In the genomic region with DNA sequence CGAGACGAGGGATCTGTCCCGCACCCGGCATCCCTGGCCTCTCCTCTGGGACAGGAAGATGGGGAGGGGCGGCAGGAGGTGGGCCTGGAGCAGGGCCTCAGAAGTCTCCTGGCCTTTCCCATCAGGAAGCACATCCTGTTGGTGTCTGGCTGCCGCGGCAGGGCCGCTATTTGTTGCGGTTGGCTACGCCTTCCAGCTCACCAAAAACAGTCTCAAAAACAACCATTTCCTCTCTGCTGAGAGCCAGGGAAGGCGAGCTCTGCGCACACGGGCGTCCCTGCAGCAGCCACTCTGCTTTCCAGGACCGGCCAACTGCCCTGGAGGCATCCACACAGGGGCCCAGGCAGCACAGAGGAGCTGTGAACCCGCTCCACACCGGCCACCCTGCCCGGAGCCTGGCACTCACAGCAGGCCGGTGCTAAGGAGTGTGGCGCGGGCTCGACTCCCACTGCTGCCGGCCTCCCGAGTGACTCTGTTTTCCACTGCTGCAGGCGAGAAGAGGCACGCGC, we compare ENCODE assay signal across 10 cellular contexts. TPM values are rescaled to one million over a fixed set of nuclear protein-coding genes. Genes with fewer than 3 reads are reported as not detected.
DNase-seq lines count a peak whose midpoint lies in the region; ATAC-seq, FAIRE-seq and TF ChIP-seq lines count a peak whose summit lies in the region.
"Had no signal": no experiment of that assay in that cellular context is flagged by ENCODE, and none has a peak within 500 bp of the region (broad histone marks: within the 10 kb centered on the region; RNA-seq: fewer than 3 reads in every experiment).

A gene (plus strand): TSS at position 224 of the 509 bp plus-strand sequence. CDS start 610 bp downstream, outside the sequence.

- FAIRE-seq in GM12878 (lab: Jason Lieb, UNC) = no peak

- no peak within 1 kb of the TSS for H3K4me2 ChIP-seq in GM12878 (ENCODE audit: control insufficient read depth, insufficient read depth)

- DNase-seq in activated CD4-positive, CD25-positive, alpha-beta regulatory T cell (lab: John Stamatoyannopoulos, UW) = no peak
- DNase-seq in GM12878 (ENCODE audit: low read depth, low spot score) = no peak
- DNase-seq in left lobe of liver (ENCODE audit: low spot score) = no peak
- DNase-seq in NCI-H1048 (lab: John Stamatoyannopoulos, UW) = no peak

- no peaks in the 10 kb centered on the region for H3K9me3 ChIP-seq in GM12878 (replicated peaks; ENCODE audit: control insufficient read depth, insufficient read depth, low read length)
- H3K9me3 ChIP-seq in thymus (ENCODE audit: control insufficient read depth) = no peaks in the 10 kb centered on the region

- no peaks in the 10 kb centered on the region for H3K36me3 ChIP-seq in GM12878 (ENCODE audit: control insufficient read depth in 2 of 2, insufficient read depth in 2 of 2, low read length in 1 of 2)
- H3K36me3 ChIP-seq in thymus (ENCODE audit: control insufficient read depth, insufficient read depth) = no peaks in the 10 kb centered on the region

- ATAC-seq in activated CD4-positive, CD25-positive, alpha-beta regulatory T cell treated with anti-CD3 and anti-CD28 coated beads, Interleukin-2, amount 50 U/mL, for 24 hours = peak; percentile 22 to 23
- ATAC-seq in GM12878 (peak; percentile 19; the same call in 2 of the 3 replicates), left lobe of liver (peak; percentile 49), GM18907 (IDR thresholded peaks at IDR 0.05; ENCODE audit: unreplicated experiment) (no peak), HG03457 (IDR thresholded peaks at IDR 0.05; ENCODE audit: unreplicated experiment) (no peak)

- RAD21 ChIA-PET in GM12878 (lab: Charles Lee; ENCODE audit: unreplicated experiment) = no interaction called here

- no peaks in the 10 kb centered on the region; a peak in 2 of 4 replicates for H3K27me3 ChIP-seq in GM12878 (replicated peaks in 1 of 2; ENCODE audit: control insufficient read depth in 2 of 2, insufficient read depth in 2 of 2, low read length in 1 of 2)
- no peaks in the 10 kb centered on the region for H3K27me3 ChIP-seq in thymus (ENCODE audit: control insufficient read depth, insufficient read depth)

- SMC1A ChIA-PET in GM12878 (lab: Charles Lee; ENCODE audit: uncharacterized antibody, unreplicated experiment) = no interaction called here

- no peak for TF ChIP-seq RAD21 in GM12878 (IDR thresholded peaks at IDR 0.05; ENCODE audit: insufficient read depth, low read depth, low read length)

- H4K20me1 ChIP-seq in GM12878 (ENCODE audit: control insufficient read depth, insufficient read depth) = no peaks in the 10 kb centered on the region

- no peak within 1 kb of the TSS for H3K4me3 ChIP-seq in GM12878
- peak within 1 kb of the TSS; percentile 37 for H3K4me3 ChIP-seq in thymus (ENCODE audit: low read length)

- no peaks in the 10 kb centered on the region for H3K79me2 ChIP-seq in GM12878 (ENCODE audit: control insufficient read depth, insufficient read depth, low read length)

- H3K4me1 ChIP-seq in GM12878 (ENCODE audit: control insufficient read depth, insufficient read depth, low read length) (no peaks in the 10 kb centered on the region), thymus (ENCODE audit: control insufficient read depth, insufficient read depth, low read length) (peaks cover 6% of the 10 kb centered on the region)

- no peak for TF ChIP-seq CTCF in GM12878 (IDR thresholded peaks at IDR 0.05 in 2 of 3, conservative IDR thresholded peaks at IDR 0.05 in 1 of 3; ENCODE audit: control insufficient read depth in 2 of 3, extremely low read depth in 1 of 3, insufficient read depth in 1 of 3, low read depth in 3 of 3, low read length in 3 of 3)

- CTCF ChIA-PET in GM12878 (lab: Yijun Ruan, JAX) = no interaction called here

- no peak within 1 kb of the TSS for H3K9ac ChIP-seq in GM12878 (ENCODE audit: control insufficient read depth, insufficient read depth, low read length)

- H2AFZ ChIP-seq in GM12878 (ENCODE audit: control insufficient read depth, low read depth, low read length) = no peak within 1 kb of the TSS

- TF ChIP-seq EP300 in GM12878 (IDR thresholded peaks at IDR 0.05; ENCODE audit: borderline replicate concordance in 1 of 2, control insufficient read depth in 1 of 2, low read depth in 2 of 2, low read length in 2 of 2) = no peak

- POLR2A ChIA-PET in GM12878 (lab: Charles Lee) = no interaction called here

- WGBS in GM12878 (ENCODE audit: insufficient coverage, insufficient replicate concordance, low lambda C conversion rate, missing lambda C conversion rate) = 23% methylated on average over 27 of the region's 27 CpGs
- 53% methylated on average over 27 of the region's 27 CpGs for WGBS in thymus

- TF ChIP-seq POLR2A in GM12878 (IDR thresholded peaks at IDR 0.05; ENCODE audit: low read depth, low read length) = no peak

- BruUV-seq in GM12878 (replicated peaks; lab: Mats Ljungman, UMichigan) = no TSS peak

- intact Hi-C loops in GM12878 (cut with micrococcal nuclease; ENCODE audit: unreplicated experiment) = no loop called here

- H3K27ac ChIP-seq in GM12878 (ENCODE audit: control insufficient read depth, insufficient read depth) = no peak within 1 kb of the TSS
- H3K27ac ChIP-seq in thymus (ENCODE audit: low read depth) = peak within 1 kb of the TSS; percentile 85
- H3K27ac ChIP-seq: 22Rv1 had no signal

- in situ Hi-C loops in GM12878 (cut with MboI) = no loop called here

TF ChIP-seq in GM12878, 131 proteins besides CTCF, POLR2A, EP300 and RAD21:
- TF ChIP-seq ZNF217 (IDR thresholded peaks at IDR 0.05) = no peak
- no peak for TF ChIP-seq SIX5 (IDR thresholded peaks at IDR 0.05; ENCODE audit: low read depth, low read length, severe bottlenecking)
- TF ChIP-seq HDAC2 (IDR thresholded peaks at IDR 0.05) = no peak
- no peak for TF ChIP-seq NBN (IDR thresholded peaks at IDR 0.05)
- TF ChIP-seq NR2C2 (IDR thresholded peaks at IDR 0.05; ENCODE audit: borderline replicate concordance, control insufficient read depth, insufficient read length, low read depth) = no peak
- TF ChIP-seq POU2F2 (IDR thresholded peaks at IDR 0.05; ENCODE audit: borderline replicate concordance, low read depth, low read length) = no peak

RNA-seq across cellular contexts. Expression of the gene that starts here (rescaled TPM):
- total RNA-seq in GM12878 (2013; cell fraction: nucleolus; rRNA removed) = not detected in 2 replicates
- total RNA-seq in GM12878 (2014; rRNA removed) = not detected in 2 replicates
- total RNA-seq in GM12878 (2014; rRNA removed; fragmentation: Illumina TruSeq; extraction: Trizol) = not detected in 2 replicates
- total RNA-seq in GM12878 (2021) = 0.18 TPM in 1 of 2 replicates, not detected in the other
- not detected for polyA plus RNA-seq in GM12878 (2011; ENCODE audit: low read depth)
- polyA plus RNA-seq in GM12878 (2011; rRNA removed) = not detected in 2 replicates
- polyA plus RNA-seq in GM12878 (2011; cell fraction: cytosol; rRNA removed) = not detected in 2 replicates
- not detected in 2 replicates for polyA plus RNA-seq in GM12878 (2011; cell fraction: nucleus; rRNA removed)
- 0.10 and 0.12 TPM in 2 replicates for polyA plus RNA-seq in GM12878 (2012)
- not detected in 2 replicates for polyA plus RNA-seq in GM12878 (2014; fragmentation: Illumina TruSeq; extraction: Trizol)
- polyA plus RNA-seq in GM12878 (2014; fragmentation: Nextera tagmentation; extraction: Ambion mirVana) = under 1 TPM in 1 of 2 experiments, not detected in 1; 0.05 TPM
- not detected in 2 replicates for polyA plus RNA-seq in GM12878 (2014; rRNA removed)
- polyA plus RNA-seq in GM12878 (2016; fragmentation: Nextera tagmentation; extraction: Ambion mirVana) = under 1 TPM in 1 of 2 experiments, not detected in 1; 0.30 TPM
- polyA minus RNA-seq in GM12878 (2011; rRNA and poly(A)+ RNA removed) = not detected in 2 replicates
- polyA minus RNA-seq in GM12878 (2011; cell fraction: cytosol; rRNA and poly(A)+ RNA removed) = not detected in 2 replicates
- not detected in 2 replicates for polyA minus RNA-seq in GM12878 (2011; cell fraction: nucleus; rRNA and poly(A)+ RNA removed)
- total RNA-seq in left lobe of liver = 7.2 TPM
- polyA plus RNA-seq in thymus = 29.3 TPM
- total RNA-seq: RPMI7951 had no signal

Comparison
In these comparisons a context has a peak if more than half of its experiments do, and no peak if none do; other contexts are left out.
1. RNA of the gene that starts here (polyA plus RNA-seq): 29.3 TPM in thymus (single experiment); 0.05 to 0.30 TPM in GM12878; every median in the first group is over 10 times any median in the second.
2. Peak in ATAC-seq in GM12878; RNA of the gene not detected or under 1 TPM.
3. ATAC-seq: peak in activated CD4-positive, CD25-positive, alpha-beta regulatory T cell treated with anti-CD3 and anti-CD28 coated beads, Interleukin-2, amount 50 U/mL, for 24 hours (2 of 2) and left lobe of liver (single experiment); none in GM18907 (single experiment) and HG03457 (single experiment).